Comparison of ENCODE assay signal across 1 cellular context in the genomic region with DNA sequence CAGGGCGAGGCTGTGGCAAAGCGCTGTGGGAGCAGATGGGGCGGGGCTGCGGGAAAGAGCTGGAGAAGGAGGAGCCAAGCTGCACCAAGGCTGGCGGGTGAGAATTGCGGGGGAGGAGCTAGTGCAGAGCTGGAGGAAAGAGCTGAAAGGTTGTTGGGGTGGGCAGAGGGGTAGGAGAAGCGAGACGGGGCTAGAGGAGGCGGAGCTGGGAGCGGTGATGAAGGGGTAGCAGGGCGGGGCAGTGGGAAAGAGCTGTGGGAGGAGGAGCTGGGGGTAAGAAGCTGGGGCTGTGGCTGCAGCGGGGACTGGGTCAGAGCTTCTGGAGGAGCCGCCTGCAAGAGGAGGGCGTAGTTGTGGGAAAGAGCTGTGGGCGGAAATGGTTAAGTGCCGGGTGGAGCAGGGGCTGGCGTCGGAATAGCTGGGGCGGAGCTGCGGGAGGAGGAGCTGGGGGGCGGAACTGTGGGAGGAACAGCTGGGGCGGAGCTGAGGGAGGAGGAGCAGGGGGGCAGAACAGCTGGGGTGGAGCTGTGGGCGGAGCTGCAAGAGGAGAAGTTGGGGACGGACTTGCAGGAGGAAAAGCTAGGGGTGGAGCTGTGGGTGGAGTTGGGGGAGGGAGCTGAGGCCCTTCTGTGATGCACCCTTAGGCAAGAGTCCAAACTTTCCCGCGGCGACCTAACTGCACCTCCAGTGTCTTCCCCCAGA.
TF ChIP-seq lines count a peak whose summit lies in the region.

No MANE protein-coding gene starts in this region.

TF ChIP-seq in SK-N-SH, 30 proteins besides CTCF, POLR2A, EP300 and RAD21 (continued from another document):
- TF ChIP-seq, protein P1, sequence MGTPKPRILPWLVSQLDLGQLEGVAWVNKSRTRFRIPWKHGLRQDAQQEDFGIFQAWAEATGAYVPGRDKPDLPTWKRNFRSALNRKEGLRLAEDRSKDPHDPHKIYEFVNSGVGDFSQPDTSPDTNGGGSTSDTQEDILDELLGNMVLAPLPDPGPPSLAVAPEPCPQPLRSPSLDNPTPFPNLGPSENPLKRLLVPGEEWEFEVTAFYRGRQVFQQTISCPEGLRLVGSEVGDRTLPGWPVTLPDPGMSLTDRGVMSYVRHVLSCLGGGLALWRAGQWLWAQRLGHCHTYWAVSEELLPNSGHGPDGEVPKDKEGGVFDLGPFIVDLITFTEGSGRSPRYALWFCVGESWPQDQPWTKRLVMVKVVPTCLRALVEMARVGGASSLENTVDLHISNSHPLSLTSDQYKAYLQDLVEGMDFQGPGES (IDR thresholded peaks at IDR 0.05; ENCODE audit: low read depth, low read length), result no peak
- TF ChIP-seq FOXJ3 (CRISPR knock-in tag; IDR thresholded peaks at IDR 0.05), result no peak
- no peak for TF ChIP-seq SMC3 (IDR thresholded peaks at IDR 0.05; ENCODE audit: low read depth, low read length)
- TF ChIP-seq GABPA (IDR thresholded peaks at IDR 0.05; ENCODE audit: low read depth), result no peak
- TF ChIP-seq, protein P2, sequence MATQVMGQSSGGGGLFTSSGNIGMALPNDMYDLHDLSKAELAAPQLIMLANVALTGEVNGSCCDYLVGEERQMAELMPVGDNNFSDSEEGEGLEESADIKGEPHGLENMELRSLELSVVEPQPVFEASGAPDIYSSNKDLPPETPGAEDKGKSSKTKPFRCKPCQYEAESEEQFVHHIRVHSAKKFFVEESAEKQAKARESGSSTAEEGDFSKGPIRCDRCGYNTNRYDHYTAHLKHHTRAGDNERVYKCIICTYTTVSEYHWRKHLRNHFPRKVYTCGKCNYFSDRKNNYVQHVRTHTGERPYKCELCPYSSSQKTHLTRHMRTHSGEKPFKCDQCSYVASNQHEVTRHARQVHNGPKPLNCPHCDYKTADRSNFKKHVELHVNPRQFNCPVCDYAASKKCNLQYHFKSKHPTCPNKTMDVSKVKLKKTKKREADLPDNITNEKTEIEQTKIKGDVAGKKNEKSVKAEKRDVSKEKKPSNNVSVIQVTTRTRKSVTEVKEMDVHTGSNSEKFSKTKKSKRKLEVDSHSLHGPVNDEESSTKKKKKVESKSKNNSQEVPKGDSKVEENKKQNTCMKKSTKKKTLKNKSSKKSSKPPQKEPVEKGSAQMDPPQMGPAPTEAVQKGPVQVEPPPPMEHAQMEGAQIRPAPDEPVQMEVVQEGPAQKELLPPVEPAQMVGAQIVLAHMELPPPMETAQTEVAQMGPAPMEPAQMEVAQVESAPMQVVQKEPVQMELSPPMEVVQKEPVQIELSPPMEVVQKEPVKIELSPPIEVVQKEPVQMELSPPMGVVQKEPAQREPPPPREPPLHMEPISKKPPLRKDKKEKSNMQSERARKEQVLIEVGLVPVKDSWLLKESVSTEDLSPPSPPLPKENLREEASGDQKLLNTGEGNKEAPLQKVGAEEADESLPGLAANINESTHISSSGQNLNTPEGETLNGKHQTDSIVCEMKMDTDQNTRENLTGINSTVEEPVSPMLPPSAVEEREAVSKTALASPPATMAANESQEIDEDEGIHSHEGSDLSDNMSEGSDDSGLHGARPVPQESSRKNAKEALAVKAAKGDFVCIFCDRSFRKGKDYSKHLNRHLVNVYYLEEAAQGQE (IDR thresholded peaks at IDR 0.05; ENCODE audit: low read depth, low read length), result no peak
- TF ChIP-seq RFX5 (IDR thresholded peaks at IDR 0.05; ENCODE audit: low read length), result no peak
- no peak for TF ChIP-seq FOXM1 (IDR thresholded peaks at IDR 0.05; ENCODE audit: low read depth)
- TF ChIP-seq, protein P3, sequence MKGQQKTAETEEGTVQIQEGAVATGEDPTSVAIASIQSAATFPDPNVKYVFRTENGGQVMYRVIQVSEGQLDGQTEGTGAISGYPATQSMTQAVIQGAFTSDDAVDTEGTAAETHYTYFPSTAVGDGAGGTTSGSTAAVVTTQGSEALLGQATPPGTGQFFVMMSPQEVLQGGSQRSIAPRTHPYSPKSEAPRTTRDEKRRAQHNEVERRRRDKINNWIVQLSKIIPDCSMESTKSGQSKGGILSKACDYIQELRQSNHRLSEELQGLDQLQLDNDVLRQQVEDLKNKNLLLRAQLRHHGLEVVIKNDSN (IDR thresholded peaks at IDR 0.05; ENCODE audit: borderline replicate concordance, low read depth), result no peak
- no peak for TF ChIP-seq RXRA (IDR thresholded peaks at IDR 0.05; ENCODE audit: borderline replicate concordance, low read depth)
- TF ChIP-seq, protein P4, sequence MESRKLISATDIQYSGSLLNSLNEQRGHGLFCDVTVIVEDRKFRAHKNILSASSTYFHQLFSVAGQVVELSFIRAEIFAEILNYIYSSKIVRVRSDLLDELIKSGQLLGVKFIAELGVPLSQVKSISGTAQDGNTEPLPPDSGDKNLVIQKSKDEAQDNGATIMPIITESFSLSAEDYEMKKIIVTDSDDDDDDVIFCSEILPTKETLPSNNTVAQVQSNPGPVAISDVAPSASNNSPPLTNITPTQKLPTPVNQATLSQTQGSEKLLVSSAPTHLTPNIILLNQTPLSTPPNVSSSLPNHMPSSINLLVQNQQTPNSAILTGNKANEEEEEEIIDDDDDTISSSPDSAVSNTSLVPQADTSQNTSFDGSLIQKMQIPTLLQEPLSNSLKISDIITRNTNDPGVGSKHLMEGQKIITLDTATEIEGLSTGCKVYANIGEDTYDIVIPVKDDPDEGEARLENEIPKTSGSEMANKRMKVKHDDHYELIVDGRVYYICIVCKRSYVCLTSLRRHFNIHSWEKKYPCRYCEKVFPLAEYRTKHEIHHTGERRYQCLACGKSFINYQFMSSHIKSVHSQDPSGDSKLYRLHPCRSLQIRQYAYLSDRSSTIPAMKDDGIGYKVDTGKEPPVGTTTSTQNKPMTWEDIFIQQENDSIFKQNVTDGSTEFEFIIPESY (IDR thresholded peaks at IDR 0.05; ENCODE audit: borderline replicate concordance, low read depth), result no peak
- no peak for TF ChIP-seq JUND (IDR thresholded peaks at IDR 0.05)
- TF ChIP-seq, protein P5, sequence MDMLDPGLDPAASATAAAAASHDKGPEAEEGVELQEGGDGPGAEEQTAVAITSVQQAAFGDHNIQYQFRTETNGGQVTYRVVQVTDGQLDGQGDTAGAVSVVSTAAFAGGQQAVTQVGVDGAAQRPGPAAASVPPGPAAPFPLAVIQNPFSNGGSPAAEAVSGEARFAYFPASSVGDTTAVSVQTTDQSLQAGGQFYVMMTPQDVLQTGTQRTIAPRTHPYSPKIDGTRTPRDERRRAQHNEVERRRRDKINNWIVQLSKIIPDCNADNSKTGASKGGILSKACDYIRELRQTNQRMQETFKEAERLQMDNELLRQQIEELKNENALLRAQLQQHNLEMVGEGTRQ (IDR thresholded peaks at IDR 0.05; ENCODE audit: borderline replicate concordance, low read depth, low read length), result no peak
- no peak for TF ChIP-seq MXI1 (IDR thresholded peaks at IDR 0.05; ENCODE audit: low read depth, low read length)
- TF ChIP-seq CHD2 (IDR thresholded peaks at IDR 0.05; ENCODE audit: low read length, partially characterized antibody), result peak; percentile 49
